In the genomic region with DNA sequence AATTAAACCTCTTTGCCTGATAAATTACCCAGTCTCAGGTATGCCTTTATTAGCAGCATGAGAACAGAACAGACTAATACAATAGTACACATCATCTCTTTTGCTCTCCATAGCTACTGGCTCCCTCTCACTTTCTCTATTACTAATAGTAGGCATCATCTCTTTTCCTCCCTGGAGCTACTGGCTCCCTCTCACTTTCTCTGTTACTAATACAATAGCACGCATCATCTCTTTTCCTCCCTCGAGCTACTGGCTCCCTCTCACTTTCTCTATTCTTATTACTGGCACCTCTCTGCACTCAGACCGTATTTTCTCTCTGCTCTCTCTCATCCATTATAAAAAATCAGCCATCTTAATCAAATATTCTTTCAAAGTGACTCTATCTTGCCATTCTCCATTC, we compare ENCODE assay signal across 11 cellular contexts. TPM values are rescaled to one million over a fixed set of nuclear protein-coding genes. Genes with fewer than 3 reads are reported as not detected.
DNase-seq lines count a peak whose midpoint lies in the region; ATAC-seq and TF ChIP-seq lines count a peak whose summit lies in the region.
"Had no signal": no experiment of that assay in that cellular context is flagged by ENCODE, and none has a peak within 500 bp of the region (broad histone marks: within the 10 kb centered on the region; RNA-seq: fewer than 3 reads in every experiment).

No MANE protein-coding gene starts in this region.

- ATAC-seq in GM18867 (IDR thresholded peaks at IDR 0.05; ENCODE audit: unreplicated experiment) (peak; percentile 44), GM21576 (IDR thresholded peaks at IDR 0.05; ENCODE audit: unreplicated experiment) (peak; percentile 48), HG03442 (IDR thresholded peaks at IDR 0.05; ENCODE audit: unreplicated experiment) (peak; percentile 75), foreskin keratinocyte (peak; percentile 89)
- ATAC-seq: left lung had no signal

- DNase-seq in foreskin keratinocyte (peak in 1 of 2 donors; percentile 50), H4 (ENCODE audit: low spot score) (no peak), NCI-H82 treated with DMSO at 0.1 percent for 48 hours (lab: John Stamatoyannopoulos, UW; ENCODE audit: unreplicated experiment) (no peak), NCI-H748 treated with DMSO at 0.1 percent for 48 hours (lab: John Stamatoyannopoulos, UW) (no peak), NAMALWA (ENCODE audit: low spot score) (no peak)
- DNase-seq: EL, H9, left lung had no signal

- TF ChIP-seq CTCF in foreskin keratinocyte (conservative IDR thresholded peaks at IDR 0.05): no peak

- no peaks in the 10 kb centered on the region for H3K4me1 ChIP-seq in foreskin keratinocyte

- no peaks in the 10 kb centered on the region for H3K27me3 ChIP-seq in foreskin keratinocyte
- H3K27me3 ChIP-seq: left lung had no signal

- H3K27ac ChIP-seq in foreskin keratinocyte: no peak overlapping the region
- H3K27ac ChIP-seq: left lung had no signal

RNA-seq across cellular contexts. Expression of gene SLC25A13, which starts 37.1 kb away (rescaled TPM):
- total RNA-seq in foreskin keratinocyte: 24.2 and 28.3 TPM in 2 replicates
- 10.2 and 13.8 TPM in 2 replicates for polyA plus RNA-seq in foreskin keratinocyte
- 56.2 and 61.1 TPM in 2 replicates for total RNA-seq in H4 (2014; rRNA removed; shearing (Covaris generic))
